Comparison of ENCODE assay signal across 14 cellular contexts in genomic region chr16:87353613-87354012, GRCh38. TPM values are rescaled to one million over a fixed set of nuclear protein-coding genes. Genes with fewer than 3 reads are reported as not detected.
DNase-seq lines count a peak whose midpoint lies in the region; ATAC-seq and TF ChIP-seq lines count a peak whose summit lies in the region.
"Had no signal": no experiment of that assay in that cellular context is flagged by ENCODE, and none has a peak within 500 bp of the region (broad histone marks: within the 10 kb centered on the region; RNA-seq: fewer than 3 reads in every experiment).

No MANE protein-coding gene starts in this region.

- ATAC-seq in Right ventricle myocardium superior (ENCODE audit: poor library complexity) (no peak), left ventricle myocardium superior (no peak), T-helper 17 cell (no peak), GM18519 (IDR thresholded peaks at IDR 0.05; ENCODE audit: low FRiP score, unreplicated experiment) (no peak)
- ATAC-seq: CD8-positive, alpha-beta T cell had no signal

- H3K4me1 Mint-ChIP-seq in T-helper 17 cell (peaks cover 4% of the 10 kb centered on the region), nephron progenitor cell (peaks cover 53% of the 10 kb centered on the region)
- H3K4me1 Mint-ChIP-seq: B cell, GM23338 had no signal

- H3K36me3 Mint-ChIP-seq in T-helper 17 cell (ENCODE audit: low read depth): no peaks in the 10 kb centered on the region
- H3K36me3 Mint-ChIP-seq in nephron progenitor cell (ENCODE audit: low read depth): peaks cover 14% of the 10 kb centered on the region

- no peaks in the 10 kb centered on the region for H3K9me3 Mint-ChIP-seq in nephron progenitor cell
- H3K9me3 Mint-ChIP-seq: CD8-positive, alpha-beta T cell; GM23338; IgD-negative memory B cell had no signal

- H3K9me3 ChIP-seq in T-helper 17 cell (ENCODE audit: control insufficient read depth, low read length, poor library complexity, severe bottlenecking): no peaks in the 10 kb centered on the region
- H3K9me3 ChIP-seq: BLaER1 treated with 17β-estradiol and CSF1 and Interleukin-3, amounts not matched to agents 10 nM and 100 nM had no signal

- H3K4me3 Mint-ChIP-seq in T-helper 17 cell (no peak overlapping the region), nephron progenitor cell (no peak overlapping the region)
- H3K4me3 Mint-ChIP-seq: B cell; CD8-positive, alpha-beta T cell; GM23338; IgD-negative memory B cell had no signal

- WGBS in lower leg skin, 2 donors: 93 to 95% methylated on average over 16 to 17 of the region's 17 CpGs

- intact Hi-C loops in Right ventricle myocardium superior (cut with DNase I): no loop called here
- intact Hi-C loops in left ventricle myocardium superior (cut with micrococcal nuclease): no loop called here
- intact Hi-C loops in lower leg skin (cut with DNase I; ENCODE audit: low total_unique reads): no loop called here

- H3K27ac Mint-ChIP-seq in T-helper 17 cell (peak overlapping the region; percentile 11), nephron progenitor cell (peak overlapping the region; percentile 45)
- H3K27ac Mint-ChIP-seq: B cell; CD8-positive, alpha-beta T cell; GM23338; IgD-negative memory B cell had no signal

- no peak overlapping the region for H3K4me3 ChIP-seq in lower leg skin (ENCODE audit: low read depth, poor library complexity, severe bottlenecking)
- H3K4me3 ChIP-seq: BLaER1 treated with 17β-estradiol and CSF1 and Interleukin-3, amounts not matched to agents 10 nM and 100 nM; GM23338 had no signal

- no peak for TF ChIP-seq POLR2A in lower leg skin (IDR thresholded peaks at IDR 0.05)

- DNase-seq in Right ventricle myocardium superior (peak; percentile 34), left ventricle myocardium superior (no peak), T-helper 17 cell (no peak), nephron progenitor cell (no peak), lower leg skin (ENCODE audit: low spot score in 2 of 2) (no peak), NCI-H1092 treated with DMSO at 0.1 percent for 48 hours (lab: John Stamatoyannopoulos, UW) (no peak)
- DNase-seq: CD8-positive, alpha-beta T cell; GDM1; HCEC 1CT had no signal

- H3K27me3 Mint-ChIP-seq in T-helper 17 cell: no peaks in the 10 kb centered on the region
- H3K27me3 Mint-ChIP-seq in nephron progenitor cell (ENCODE audit: low read depth, poor library complexity): no peaks in the 10 kb centered on the region
- H3K27me3 Mint-ChIP-seq: B cell, IgD-negative memory B cell had no signal

- TF ChIP-seq CTCF in nephron progenitor cell (IDR thresholded peaks at IDR 0.05) (no peak), lower leg skin (IDR thresholded peaks at IDR 0.05) (no peak)

RNA-seq across cellular contexts. Expression of gene FBXO31, which starts 30.0 kb away (rescaled TPM):
- total RNA-seq in Right ventricle myocardium superior: 78.9 TPM
- 71.7 TPM for total RNA-seq in left ventricle myocardium superior
- 10 to 100 TPM; 32.7 to 41.7 TPM for total RNA-seq in T-helper 17 cell
- 100 to 1,000 TPM in 2 of 4 donors, 10 to 100 TPM in 2; 64.3 to 127 (median 84.1) TPM for total RNA-seq in lower leg skin

RNA-seq across cellular contexts. Expression of gene C16orf95, which starts 36.4 kb away (rescaled TPM):
- total RNA-seq in Right ventricle myocardium superior (2.1 TPM), left ventricle myocardium superior (2.6 TPM), T-helper 17 cell (1 to 10 TPM; 2.0 to 2.6 TPM), lower leg skin (1 to 10 TPM; 1.4 to 2.5 (median 1.9) TPM)

RNA-seq across cellular contexts. Expression of gene MAP1LC3B, which starts 38.5 kb away (rescaled TPM):
- total RNA-seq in Right ventricle myocardium superior: 118 TPM
- 134 TPM for total RNA-seq in left ventricle myocardium superior
- total RNA-seq in T-helper 17 cell: 100 to 1,000 TPM in 1 of 2 donors, 10 to 100 TPM in 1; 90.6 to 102 TPM
- total RNA-seq in lower leg skin: 10 to 100 TPM; 73.8 to 76.4 (median 74.5) TPM
